ENCODE assay signal across 14 cellular contexts in the genomic region with DNA sequence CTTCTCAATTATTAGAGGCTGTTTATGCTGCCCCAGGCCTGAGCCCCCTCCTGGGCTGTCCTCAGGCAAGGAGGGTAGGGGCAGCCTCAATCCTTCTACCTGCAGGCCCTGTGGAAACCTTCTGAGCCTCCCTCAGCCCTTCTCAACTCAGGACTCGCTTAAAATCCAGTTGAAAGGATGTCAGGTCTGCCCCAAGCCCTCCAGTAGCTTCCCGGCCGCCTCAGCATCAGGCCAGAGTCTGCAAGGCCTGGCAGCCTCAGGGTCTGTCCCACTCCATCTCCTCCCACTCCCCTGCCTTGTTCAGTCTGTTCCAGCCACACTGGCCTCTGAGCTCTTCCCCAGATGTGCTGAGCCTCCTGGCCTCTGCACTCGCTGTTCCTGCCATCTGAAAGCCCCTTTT. TPM values are rescaled to one million over a fixed set of nuclear protein-coding genes. Genes with fewer than 3 reads are reported as not detected.
A peak's percentile ranks its signal among the peaks of the same experiment; 100 is the strongest.
DNase-seq lines count a peak whose midpoint lies in the region; ATAC-seq and TF ChIP-seq lines count a peak whose summit lies in the region.
"Had no signal": no experiment of that assay in that cellular context is flagged by ENCODE, and none has a peak within 500 bp of the region (broad histone marks: within the 10 kb centered on the region; RNA-seq: fewer than 3 reads in every experiment).

No MANE protein-coding gene starts in this region.

- H3K36me3 Mint-ChIP-seq in chondrocyte (ENCODE audit: low read depth) = peaks cover 2% of the 10 kb centered on the region
- peaks cover 4% of the 10 kb centered on the region for H3K36me3 Mint-ChIP-seq in mesothelial cell of epicardium

- H3K9me3 ChIP-seq in thyroid gland = no peaks in the 10 kb centered on the region
- H3K9me3 ChIP-seq: BLaER1 had no signal

- H3K27ac ChIP-seq in thyroid gland = peak overlapping the region in 2 of 3 donors; percentile 73 to 74
- H3K27ac ChIP-seq: BLaER1 had no signal

- H3K4me3 Mint-ChIP-seq in chondrocyte (ENCODE audit: unreplicated experiment) = no peak overlapping the region
- H3K4me3 Mint-ChIP-seq in mesothelial cell of epicardium = no peak overlapping the region
- H3K4me3 Mint-ChIP-seq: CD14-positive monocyte; CD4-positive, alpha-beta memory T cell; H9 had no signal

- ATAC-seq in HG02798 (IDR thresholded peaks at IDR 0.05; ENCODE audit: poor library complexity, unreplicated experiment) = no peak
- ATAC-seq: GM12878 had no signal

- no peak overlapping the region for H3K4me3 ChIP-seq in thyroid gland (replicated peaks in 1 of 3)
- H3K4me3 ChIP-seq: BLaER1, GM12878 had no signal

- H3K4me1 Mint-ChIP-seq in chondrocyte (ENCODE audit: low read depth) = no peaks in the 10 kb centered on the region
- peaks cover 30% of the 10 kb centered on the region for H3K4me1 Mint-ChIP-seq in mesothelial cell of epicardium
- H3K4me1 Mint-ChIP-seq: CD14-positive monocyte had no signal

- no peaks in the 10 kb centered on the region for H3K27me3 Mint-ChIP-seq in chondrocyte (ENCODE audit: low read depth)
- H3K27me3 Mint-ChIP-seq in mesothelial cell of epicardium (ENCODE audit: low read depth) = no peaks in the 10 kb centered on the region
- H3K27me3 Mint-ChIP-seq: CD4-positive, alpha-beta memory T cell had no signal

- WGBS in thyroid gland, 2 donors = 90 to 94% methylated on average over 4 of the region's 4 CpGs

- H3K27ac Mint-ChIP-seq in chondrocyte (ENCODE audit: unreplicated experiment) (no peak overlapping the region), mesothelial cell of epicardium (peak overlapping the region; percentile 77)

- no peaks in the 10 kb centered on the region for H3K36me3 ChIP-seq in thyroid gland
- H3K36me3 ChIP-seq: BLaER1 had no signal

- no peak for TF ChIP-seq CTCF in chondrocyte (IDR thresholded peaks at IDR 0.05)
- no peak for TF ChIP-seq CTCF in mesothelial cell of epicardium (IDR thresholded peaks at IDR 0.05; ENCODE audit: unreplicated experiment)
- no peak for TF ChIP-seq CTCF in thyroid gland (IDR thresholded peaks at IDR 0.05)

- peaks cover 24 to 30% of the 10 kb centered on the region in 2 donors for H3K4me1 ChIP-seq in thyroid gland
- H3K4me1 ChIP-seq: BLaER1 had no signal

- TF ChIP-seq POLR2A in thyroid gland (IDR thresholded peaks at IDR 0.05) = no peak

- H3K27me3 ChIP-seq in thyroid gland = no peaks in the 10 kb centered on the region
- H3K27me3 ChIP-seq: BLaER1 had no signal

- peak; percentile 31 for DNase-seq in ELF-1 (ENCODE audit: low read depth, low spot score)
- peak; percentile 53 for DNase-seq in chondrocyte (ENCODE audit: low spot score)
- DNase-seq in mesothelial cell of epicardium (ENCODE audit: low spot score in 2 of 2, unreplicated experiment in 2 of 2) = no peak
- no peak for DNase-seq in thyroid gland
- DNase-seq in NCI-H524 (lab: John Stamatoyannopoulos, UW) = no peak
- no peak for DNase-seq in cortex of kidney (lab: John Stamatoyannopoulos, UW)
- DNase-seq: 8988T; CD4-positive, alpha-beta memory T cell; DMS79 treated with DMSO at 0.1 percent for 48 hours had no signal

- intact Hi-C loops in thyroid gland (cut with DNase I) = no loop called here

- no peaks in the 10 kb centered on the region for H3K9me3 Mint-ChIP-seq in chondrocyte (ENCODE audit: low read depth)
- no peaks in the 10 kb centered on the region for H3K9me3 Mint-ChIP-seq in mesothelial cell of epicardium
- H3K9me3 Mint-ChIP-seq: CD4-positive, alpha-beta memory T cell; H9 had no signal

RNA-seq across cellular contexts. Expression of a gene that starts 52.2 kb away (rescaled TPM):
- total RNA-seq in chondrocyte = 20.5 to 25.3 TPM (median 23.2 TPM) in 3 replicates
- 33.7 to 38.8 TPM (median 36.5 TPM) in 3 replicates for total RNA-seq in mesothelial cell of epicardium
- total RNA-seq in thyroid gland = 10 to 100 TPM; 41.3 to 82.8 (median 70.9) TPM

RNA-seq across cellular contexts. Expression of a gene that starts 52.4 kb away (rescaled TPM):
- total RNA-seq in chondrocyte = 68.8 to 104 TPM (median 69.2 TPM) in 3 replicates
- 120 to 131 TPM (median 123 TPM) in 3 replicates for total RNA-seq in mesothelial cell of epicardium
- total RNA-seq in thyroid gland = 100 to 1,000 TPM in 3 of 4 donors, 10 to 100 TPM in 1; 58.5 to 120 (median 112) TPM

Comparison
In these comparisons a context has a peak if more than half of its experiments do, and no peak if none do; other contexts are left out.
1. DNase-seq: peak in ELF-1 (single experiment) and chondrocyte (single experiment); none in mesothelial cell of epicardium (0 of 2), thyroid gland (0 of 2), NCI-H524 (0 of 2) and cortex of kidney (single experiment).